8 cellular contexts compared by ENCODE assay signal in genomic region chr6:137216875-137217553, GRCh38. TPM values are rescaled to one million over a fixed set of nuclear protein-coding genes. Genes with fewer than 3 reads are reported as not detected.
DNase-seq lines count a peak whose midpoint lies in the region; ATAC-seq and TF ChIP-seq lines count a peak whose summit lies in the region.

No MANE protein-coding gene starts in this region.

- H3K4me2 ChIP-seq in PC-3 (ENCODE audit: low read length) = peak overlapping the region; percentile 76

- in situ Hi-C loops in GM13976 (cut with MboI; ENCODE audit: low sequenced_read_pairs, unreplicated experiment) = no loop called here

- peaks cover 71% of the 10 kb centered on the region for H3K79me2 ChIP-seq in PC-3 (ENCODE audit: low read length)

- H3K27me3 ChIP-seq in PC-3 (ENCODE audit: low read length) = no peaks in the 10 kb centered on the region
- H3K27me3 ChIP-seq in neutrophil = no peaks in the 10 kb centered on the region
- no peaks in the 10 kb centered on the region for H3K27me3 ChIP-seq in BE2C

- no peak for TF ChIP-seq CTCF in PC-3 (conservative IDR thresholded peaks at IDR 0.05; ENCODE audit: low read depth, low read length)
- no peak for TF ChIP-seq CTCF in epithelial cell of proximal tubule (conservative IDR thresholded peaks at IDR 0.05; ENCODE audit: low read depth, low read length)
- no peak for TF ChIP-seq CTCF in neutrophil (IDR thresholded peaks at IDR 0.05)
- TF ChIP-seq CTCF in GM13976 (IDR thresholded peaks at IDR 0.05; ENCODE audit: borderline replicate concordance, control extremely low read depth, extremely low read depth, insufficient read depth, missing control alignments) = no peak
- no peak for TF ChIP-seq CTCF in BE2C (IDR thresholded peaks at IDR 0.05; ENCODE audit: low read depth, low read length)

- CTCF ChIA-PET in PC-3 (lab: Charles Lee) = no interaction called here

- no TSS peak for BruUV-seq in PC-3 (replicated peaks; lab: Mats Ljungman, UMichigan)

- H3K36me3 ChIP-seq in PC-3 (ENCODE audit: low read depth, low read length) = no peaks in the 10 kb centered on the region; the same call in 1 of the 2 replicates
- peaks cover 35% of the 10 kb centered on the region for H3K36me3 ChIP-seq in neutrophil
- H3K36me3 ChIP-seq in BE2C = peaks cover 4% of the 10 kb centered on the region

- ATAC-seq in PC-3 (no peak), HG03354 (IDR thresholded peaks at IDR 0.05; ENCODE audit: poor library complexity, severe bottlenecking, unreplicated experiment) (no peak), GM21381 (IDR thresholded peaks at IDR 0.05; ENCODE audit: unreplicated experiment) (no peak)

- H3K27ac ChIP-seq in PC-3 (ENCODE audit: low read length) (peak overlapping the region; percentile 91), neutrophil (peak overlapping the region; percentile 100)

- H3K4me3 ChIP-seq in PC-3 (ENCODE audit: low read length) (peak overlapping the region; percentile 99), epithelial cell of proximal tubule (ENCODE audit: low read depth, low read length) (peak overlapping the region; percentile 67), neutrophil (ENCODE audit: low read depth in 1 of 2, low read length in 1 of 2) (peak overlapping the region; percentile 77 to 92), BE2C (ENCODE audit: low read depth, low read length) (no peak overlapping the region)

- POLR2A ChIA-PET in PC-3 (lab: Charles Lee; ENCODE audit: unreplicated experiment) = no interaction called here

- intact Hi-C loops in PC-3 (cut with micrococcal nuclease) = loop anchor here (5.0 kb wide), 1 partner anchor 45 kb away; no protein-coding TSS in a partner anchor

- no peak overlapping the region for H2AFZ ChIP-seq in PC-3 (ENCODE audit: low read length)

- H3K4me1 ChIP-seq in PC-3 (ENCODE audit: insufficient read depth, low read length) (peaks cover 28% of the 10 kb centered on the region), neutrophil (ENCODE audit: control insufficient read depth in 1 of 2, insufficient read depth in 1 of 2, low read depth in 1 of 2, low read length in 1 of 2) (peaks cover 82 to 85% of the 10 kb centered on the region in 2 experiments), BE2C (no peaks in the 10 kb centered on the region)

- H4K20me1 ChIP-seq in PC-3 (ENCODE audit: low read length) = no peaks in the 10 kb centered on the region; the same call in 1 of the 2 replicates

- no peaks in the 10 kb centered on the region for H3K9me2 ChIP-seq in PC-3 (replicated peaks; ENCODE audit: low read length)

- H3K9ac ChIP-seq in PC-3 (ENCODE audit: low read length) = peak overlapping the region; percentile 99

- no peaks in the 10 kb centered on the region for H3K9me3 ChIP-seq in PC-3 (ENCODE audit: low read length)
- H3K9me3 ChIP-seq in neutrophil = no peaks in the 10 kb centered on the region
- H3K9me3 ChIP-seq in BE2C = no peaks in the 10 kb centered on the region

- no peaks in the 10 kb centered on the region for H3F3A ChIP-seq in PC-3 (ENCODE audit: low read length, unreplicated experiment)

- DNase-seq in DMS79 treated with DMSO at 0.1 percent for 48 hours (lab: John Stamatoyannopoulos, UW) (peak; percentile 88), PC-3 (peak; percentile 55), epithelial cell of proximal tubule (ENCODE audit: low read depth) (no peak), GM13976 (ENCODE audit: low spot score) (no peak), BE2C (no peak)

RNA-seq across cellular contexts. Expression of gene IFNGR1, which starts 2.2 kb away (rescaled TPM):
- total RNA-seq in PC-3 (2014; rRNA removed) (15.8 and 24.6 TPM in 2 replicates), epithelial cell of proximal tubule (27.2 and 31.5 TPM in 2 replicates)
- polyA plus RNA-seq in BE2C (2012; ENCODE audit: insufficient read depth, insufficient read length, low read depth) = 50.2 TPM

RNA-seq across cellular contexts. Expression of gene IL22RA2, which starts 43.6 kb away (rescaled TPM):
- total RNA-seq in PC-3 (2014; rRNA removed) = not detected in 2 replicates
- not detected in 2 replicates for total RNA-seq in epithelial cell of proximal tubule
- not detected for polyA plus RNA-seq in BE2C (2012; ENCODE audit: insufficient read depth, insufficient read length, low read depth)

Comparison
In these comparisons a context has a peak if more than half of its experiments do, and no peak if none do; other contexts are left out.
1. DNase-seq: peak in DMS79 treated with DMSO at 0.1 percent for 48 hours (single experiment) and PC-3 (single experiment); none in epithelial cell of proximal tubule (single experiment), GM13976 (single experiment) and BE2C (single experiment).